In genomic region chr7:30172451-30172850, GRCh38 we compare ENCODE assay signal across 11 cellular contexts. TPM values are rescaled to one million over a fixed set of nuclear protein-coding genes. Genes with fewer than 3 reads are reported as not detected.
DNase-seq lines count a peak whose midpoint lies in the region; ATAC-seq and TF ChIP-seq lines count a peak whose summit lies in the region.
"Had no signal": no experiment of that assay in that cellular context is flagged by ENCODE, and none has a peak within 500 bp of the region (broad histone marks: within the 10 kb centered on the region; RNA-seq: fewer than 3 reads in every experiment).

No MANE protein-coding gene starts in this region.

- peak overlapping the region; percentile 65 for H3K9ac ChIP-seq in mammary epithelial cell (ENCODE audit: insufficient read depth, low read length)

- H3K4me2 ChIP-seq in mammary epithelial cell (ENCODE audit: insufficient read depth, low read depth, low read length) = peak overlapping the region; percentile 37
- peak overlapping the region; percentile 52 for H3K4me2 ChIP-seq in osteoblast (ENCODE audit: insufficient read depth, low read length)

- intact Hi-C loops in mammary epithelial cell (cut with micrococcal nuclease) = loop anchor here (2.0 kb wide), 2 partner anchors 38 to 68 kb away; partner anchors contain the start of gene MTURN

- CTCF ChIA-PET in HEK293 (lab: Yijun Ruan, JAX) = interaction anchor here (0.6 to 2.0 kb wide), 4 partner anchors 8 to 421 kb away, joined by 3 to 6 read pairs (median 4); no protein-coding TSS in a partner anchor
- CTCF ChIA-PET in mammary epithelial cell (lab: Charles Lee; ENCODE audit: low non-redundant PET) = interaction anchor here (0.5 to 0.6 kb wide), 3 partner anchors 80 to 806 kb away, joined by 3 to 4 read pairs (median 3); no protein-coding TSS in a partner anchor

- 23% methylated on average over 3 of the region's 3 CpGs for WGBS in mammary epithelial cell (ENCODE audit: low coverage, missing lambda C conversion rate)

- H3K27ac ChIP-seq in ACC112 (ENCODE audit: low read depth, low read length) (peak overlapping the region; percentile 3; the same call in 1 of the 2 replicates), HEK293 (ENCODE audit: extremely low read depth, low read depth, low read length) (peak overlapping the region; percentile 41; the same call in 1 of the 2 replicates), mammary epithelial cell (ENCODE audit: insufficient read depth, low read depth, low read length) (peak overlapping the region; percentile 91), osteoblast (ENCODE audit: low read depth, low read length) (peak overlapping the region; percentile 79)

- no peak overlapping the region for H3K4me3 ChIP-seq in ACC112 (ENCODE audit: low read depth, low read length)
- no peak overlapping the region for H3K4me3 ChIP-seq in HEK293 (ENCODE audit: low read depth, low read length)
- H3K4me3 ChIP-seq in mammary epithelial cell (replicated peaks in 1 of 3; ENCODE audit: insufficient read depth in 1 of 3, low read depth in 2 of 3, low read length in 3 of 3) = no peak overlapping the region
- no peak overlapping the region for H3K4me3 ChIP-seq in osteoblast (ENCODE audit: insufficient read depth, low read length)

- H3K4me1 ChIP-seq in ACC112 (ENCODE audit: control insufficient read depth, insufficient read depth, low read length, unreplicated experiment) (peaks cover 45% of the 10 kb centered on the region), HEK293 (ENCODE audit: control insufficient read depth, insufficient read depth, low read length) (peaks cover 10% of the 10 kb centered on the region), mammary epithelial cell (ENCODE audit: insufficient read depth, low read length) (peaks cover 51% of the 10 kb centered on the region), osteoblast (ENCODE audit: insufficient read depth, low read length) (peaks cover 48% of the 10 kb centered on the region)

- POLR2A ChIA-PET in HEK293 (lab: Yijun Ruan, JAX) = interaction anchor here (1.1 kb wide), 1 partner anchor 11 kb away, joined by 4 read pairs; no protein-coding TSS in a partner anchor

- TF ChIP-seq CTCF in HEK293 (tag by site-specific recombination; IDR thresholded peaks at IDR 0.05) = no peak
- TF ChIP-seq CTCF in mammary epithelial cell (conservative IDR thresholded peaks at IDR 0.05 in 1 of 2, IDR thresholded peaks at IDR 0.05 in 1 of 2; ENCODE audit: extremely low read depth in 1 of 2, insufficient read depth in 1 of 2, low read depth in 1 of 2, low read length in 2 of 2) = no peak
- TF ChIP-seq CTCF in osteoblast (IDR thresholded peaks at IDR 0.05; ENCODE audit: extremely low read depth, low read depth, low read length) = no peak

- dilution Hi-C loops in mammary epithelial cell (cut with HindIII; ENCODE audit: low sequenced_read_pairs) = no loop called here

- ATAC-seq in GM18519 (IDR thresholded peaks at IDR 0.05; ENCODE audit: low FRiP score, unreplicated experiment) = no peak

- no peaks in the 10 kb centered on the region for H3K27me3 ChIP-seq in ACC112 (ENCODE audit: insufficient read depth, low read length)
- H3K27me3 ChIP-seq in mammary epithelial cell (ENCODE audit: insufficient read depth, low read length) = no peaks in the 10 kb centered on the region
- no peaks in the 10 kb centered on the region for H3K27me3 ChIP-seq in osteoblast (ENCODE audit: insufficient read depth, low read length)

- H2AFZ ChIP-seq in ACC112 (ENCODE audit: low read length, unreplicated experiment) (no peak overlapping the region), mammary epithelial cell (ENCODE audit: low read depth, low read length) (peak overlapping the region; percentile 37), osteoblast (ENCODE audit: low read length) (no peak overlapping the region)

- no peaks in the 10 kb centered on the region for H3K36me3 ChIP-seq in ACC112 (ENCODE audit: insufficient read depth, low read length)
- no peaks in the 10 kb centered on the region for H3K36me3 ChIP-seq in HEK293 (ENCODE audit: control insufficient read depth in 2 of 2, insufficient read depth in 1 of 2, low read length in 2 of 2)
- no peaks in the 10 kb centered on the region for H3K36me3 ChIP-seq in mammary epithelial cell (ENCODE audit: insufficient read depth, low read length)
- H3K36me3 ChIP-seq in osteoblast (ENCODE audit: insufficient read depth, low read length) = no peaks in the 10 kb centered on the region

- H3K9me3 ChIP-seq in HEK293 (ENCODE audit: control insufficient read depth, insufficient read depth, low read depth, low read length) (no peaks in the 10 kb centered on the region), mammary epithelial cell (replicated peaks; ENCODE audit: insufficient read depth, low read length) (no peaks in the 10 kb centered on the region), osteoblast (ENCODE audit: low read depth, low read length) (no peaks in the 10 kb centered on the region)

- DNase-seq in mammary epithelial cell (peak; percentile 91), osteoblast (ENCODE audit: insufficient read length, low spot score, missing footprints) (no peak), NCI-H526 treated with DMSO at 0.1 percent for 48 hours (lab: John Stamatoyannopoulos, UW) (no peak), T-helper 1 cell (no peak)
- DNase-seq in activated CD4-positive, alpha-beta T cell treated with anti-CD3 and anti-CD28 coated beads for 1 hour = no peak
- DNase-seq: activated CD4-positive, alpha-beta memory T cell treated with anti-CD3 and anti-CD28 coated beads, Interleukin-2, amount 10 ng/mL, durations not matched to agents 7 days and 5 days; CD8-positive, alpha-beta memory T cell; stimulated activated CD4-positive, alpha-beta T cell treated with anti-CD3 and anti-CD28 coated beads, Interleukin-1b, Interleukin-23, amount 100 ng/mL, for 48 hours had no signal

- BruUV-seq in mammary epithelial cell (replicated peaks; lab: Mats Ljungman, UMichigan) = no TSS peak

- H3K79me2 ChIP-seq in ACC112 (ENCODE audit: control insufficient read depth, insufficient read depth, low read length, unreplicated experiment) (no peaks in the 10 kb centered on the region), mammary epithelial cell (ENCODE audit: insufficient read depth, low read length) (no peaks in the 10 kb centered on the region), osteoblast (ENCODE audit: insufficient read depth, low read length) (no peaks in the 10 kb centered on the region)

- H4K20me1 ChIP-seq in mammary epithelial cell (ENCODE audit: insufficient read depth, low read length) = no peaks in the 10 kb centered on the region
- no peaks in the 10 kb centered on the region for H4K20me1 ChIP-seq in osteoblast (ENCODE audit: insufficient read depth, low read length)

- in situ Hi-C loops in mammary epithelial cell (cut with MboI; ENCODE audit: low sequenced_read_pairs in 2 of 2) = no loop called here

TF ChIP-seq in HEK293, 187 proteins besides CTCF, POLR2A, EP300 and RAD21:
- no peak for TF ChIP-seq ZNF10 (tag by site-specific recombination; IDR thresholded peaks at IDR 0.05)
- no peak for TF ChIP-seq ZNF843 (tag by site-specific recombination; IDR thresholded peaks at IDR 0.05)
- no peak for TF ChIP-seq ZNF24 (tag by site-specific recombination; IDR thresholded peaks at IDR 0.05)
- no peak for TF ChIP-seq ZNF391 (tag by site-specific recombination; IDR thresholded peaks at IDR 0.05; ENCODE audit: borderline replicate concordance, low read depth)
- no peak for TF ChIP-seq ZNF530 (tag by site-specific recombination; IDR thresholded peaks at IDR 0.05; ENCODE audit: low read depth)
- TF ChIP-seq ZNF324 (tag by site-specific recombination; IDR thresholded peaks at IDR 0.05) = no peak
- TF ChIP-seq ZNF549 (tag by site-specific recombination; IDR thresholded peaks at IDR 0.05) = no peak
- TF ChIP-seq ZNF660 (tag by site-specific recombination; IDR thresholded peaks at IDR 0.05) = no peak
- no peak for TF ChIP-seq ZNF600 (tag by site-specific recombination; IDR thresholded peaks at IDR 0.05)
- no peak for TF ChIP-seq ZNF423 (tag by site-specific recombination; IDR thresholded peaks at IDR 0.05)
- no peak for TF ChIP-seq ZBTB21 (tag by site-specific recombination; IDR thresholded peaks at IDR 0.05)
- no peak for TF ChIP-seq ZNF184 (tag by site-specific recombination; IDR thresholded peaks at IDR 0.05)

RNA-seq across cellular contexts. Expression of gene MTURN, which starts 37.7 kb away (rescaled TPM):
- 10 to 100 TPM in 1 of 2 donors, 1 to 10 TPM in 1; 9.7 to 15.5 TPM for total RNA-seq in mammary epithelial cell
- polyA plus RNA-seq in mammary epithelial cell = 5.2 TPM
- polyA minus RNA-seq in mammary epithelial cell = 7.6 TPM
- 31.1 and 32.1 TPM in 2 replicates for total RNA-seq in osteoblast

Comparison
In these comparisons a context has a peak if more than half of its experiments do, and no peak if none do; other contexts are left out.
1. H3K27ac ChIP-seq: peak in every context shown above with its lines; median percentile 91 in mammary epithelial cell; 79 in osteoblast; 41 in HEK293; 3 in ACC112.